8 cellular contexts compared by ENCODE assay signal in the genomic region with DNA sequence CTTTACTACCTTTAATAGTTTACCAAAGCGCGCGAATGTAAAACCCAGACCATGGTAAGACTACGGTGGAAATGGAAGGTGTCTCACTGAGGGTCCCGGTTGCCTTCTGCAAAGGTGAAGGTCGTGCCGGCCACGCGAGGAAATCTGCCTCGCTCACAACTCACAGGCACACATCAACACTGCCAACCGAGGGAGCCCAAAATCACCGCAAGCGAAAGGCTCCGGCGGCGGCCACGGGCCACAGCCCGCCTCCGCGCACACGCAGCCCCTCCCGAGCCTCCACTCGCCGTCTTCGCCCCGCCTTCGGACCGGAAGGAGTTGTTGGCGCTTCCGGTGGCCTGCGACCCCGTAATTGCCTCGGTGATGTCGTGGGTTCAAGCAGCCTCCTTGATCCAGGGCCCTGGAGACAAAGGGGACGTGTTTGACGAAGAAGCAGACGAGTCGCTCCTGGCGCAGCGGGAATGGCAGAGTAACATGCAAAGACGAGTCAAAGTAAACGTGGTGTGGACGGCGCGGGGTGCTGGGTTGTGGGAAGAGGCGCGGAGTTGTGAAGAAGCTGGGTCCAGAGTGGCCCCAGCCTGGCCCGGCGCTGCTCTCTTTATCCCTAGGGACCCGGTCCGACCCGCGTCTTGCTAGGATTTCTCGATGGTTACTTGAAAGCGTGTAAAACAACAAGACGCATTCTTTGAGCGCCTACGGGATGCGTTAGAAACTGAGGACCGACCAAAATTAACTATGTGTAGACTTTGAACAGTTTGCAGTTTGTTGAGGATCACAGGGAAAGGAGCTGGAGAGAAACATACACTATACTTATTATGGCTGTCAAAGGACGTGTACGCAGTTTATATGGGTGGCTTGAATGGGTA. TPM values are rescaled to one million over a fixed set of nuclear protein-coding genes. Genes with fewer than 3 reads are reported as not detected.
A peak's percentile ranks its signal among the peaks of the same experiment; 100 is the strongest.
DNase-seq lines count a peak whose midpoint lies in the region; ATAC-seq and TF ChIP-seq lines count a peak whose summit lies in the region.

A gene with protein sequence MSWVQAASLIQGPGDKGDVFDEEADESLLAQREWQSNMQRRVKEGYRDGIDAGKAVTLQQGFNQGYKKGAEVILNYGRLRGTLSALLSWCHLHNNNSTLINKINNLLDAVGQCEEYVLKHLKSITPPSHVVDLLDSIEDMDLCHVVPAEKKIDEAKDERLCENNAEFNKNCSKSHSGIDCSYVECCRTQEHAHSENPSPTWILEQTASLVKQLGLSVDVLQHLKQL (plus strand): TSS at position 349 of the 866 bp plus-strand sequence. CDS start 15 bp downstream, at position 364.

- H3K4me3 Mint-ChIP-seq in nephron, result peak within 1 kb of the TSS; percentile 98 to 99 (median 99)
- H3K4me3 Mint-ChIP-seq in stimulated activated naive CD8-positive, alpha-beta T cell treated with anti-CD3 and anti-CD28 coated beads, Interleukin-15, Interleukin-2, amounts not matched to agents 100 ng/mL and 50 ng/mL, for 24 hours, result peak within 1 kb of the TSS; percentile 97

- H3K4me3 ChIP-seq in LNCaP clone FGC (ENCODE audit: low read depth, low read length), result peak within 1 kb of the TSS; percentile 79
- H3K4me3 ChIP-seq in RWPE2 (ENCODE audit: severe bottlenecking), result peak within 1 kb of the TSS; percentile 51
- peak within 1 kb of the TSS; percentile 92 for H3K4me3 ChIP-seq in fibroblast of the aortic adventitia (ENCODE audit: low read depth, low read length)

- H3K27ac ChIP-seq in RWPE2 (ENCODE audit: poor library complexity, severe bottlenecking), result peak within 1 kb of the TSS; percentile 48

- no peaks in the 10 kb centered on the region for H3K9me3 ChIP-seq in RWPE2 (ENCODE audit: severe bottlenecking)

- no peak for TF ChIP-seq CTCF in LNCaP clone FGC (IDR thresholded peaks at IDR 0.05; ENCODE audit: control insufficient read depth, extremely low read depth, insufficient read depth)
- no peak for TF ChIP-seq CTCF in RWPE2 (IDR thresholded peaks at IDR 0.05; ENCODE audit: poor library complexity, severe bottlenecking)
- TF ChIP-seq CTCF in fibroblast of the aortic adventitia (IDR thresholded peaks at IDR 0.05; ENCODE audit: insufficient read depth, low read length), result no peak
- no peak for TF ChIP-seq CTCF in nephron (IDR thresholded peaks at IDR 0.05; ENCODE audit: unreplicated experiment in 3 of 3)

- H3K36me3 ChIP-seq in RWPE2 (ENCODE audit: low read depth), result peaks cover 12% of the 10 kb centered on the region

- H3K36me3 Mint-ChIP-seq in nephron (ENCODE audit: low read depth), result peaks cover 7% of the 10 kb centered on the region
- peaks cover 4% of the 10 kb centered on the region for H3K36me3 Mint-ChIP-seq in stimulated activated naive CD8-positive, alpha-beta T cell treated with anti-CD3 and anti-CD28 coated beads, Interleukin-15, Interleukin-2, amounts not matched to agents 100 ng/mL and 50 ng/mL, for 24 hours (ENCODE audit: low read depth)

- no peaks in the 10 kb centered on the region for H3K27me3 ChIP-seq in RWPE2 (ENCODE audit: insufficient read depth, poor library complexity, severe bottlenecking)

- H3K4me1 Mint-ChIP-seq in nephron, result peaks cover 29% of the 10 kb centered on the region
- peaks cover 24% of the 10 kb centered on the region for H3K4me1 Mint-ChIP-seq in stimulated activated naive CD8-positive, alpha-beta T cell treated with anti-CD3 and anti-CD28 coated beads, Interleukin-15, Interleukin-2, amounts not matched to agents 100 ng/mL and 50 ng/mL, for 24 hours (ENCODE audit: low read depth)

- no peaks in the 10 kb centered on the region for H3K27me3 Mint-ChIP-seq in nephron (ENCODE audit: low read depth)
- H3K27me3 Mint-ChIP-seq in stimulated activated naive CD8-positive, alpha-beta T cell treated with anti-CD3 and anti-CD28 coated beads, Interleukin-15, Interleukin-2, amounts not matched to agents 100 ng/mL and 50 ng/mL, for 24 hours, result no peaks in the 10 kb centered on the region

- ATAC-seq in RWPE2 (ENCODE audit: low read depth), result peak; percentile 88

- H3K4me1 ChIP-seq in RWPE2 (ENCODE audit: insufficient read depth, poor library complexity, severe bottlenecking), result peaks cover 5% of the 10 kb centered on the region

- peak within 1 kb of the TSS; percentile 89 to 98 (median 97) for H3K27ac Mint-ChIP-seq in nephron
- H3K27ac Mint-ChIP-seq in stimulated activated naive CD8-positive, alpha-beta T cell treated with anti-CD3 and anti-CD28 coated beads, Interleukin-15, Interleukin-2, amounts not matched to agents 100 ng/mL and 50 ng/mL, for 24 hours, result peak within 1 kb of the TSS; percentile 95

- DNase-seq in EL (peak; percentile 77), H4 (ENCODE audit: low spot score) (peak; percentile 87), LNCaP clone FGC (ENCODE audit: low read depth) (peak; percentile 26), RWPE2 (ENCODE audit: low spot score) (peak; percentile 67), fibroblast of the aortic adventitia (ENCODE audit: low read depth) (peak; percentile 72)
- peak; percentile 73 for DNase-seq in activated effector memory CD4-positive, alpha-beta T cell treated with Interleukin-2 at 50 U/mL for 16 hours

- no peaks in the 10 kb centered on the region for H3K9me3 Mint-ChIP-seq in nephron
- H3K9me3 Mint-ChIP-seq in stimulated activated naive CD8-positive, alpha-beta T cell treated with anti-CD3 and anti-CD28 coated beads, Interleukin-15, Interleukin-2, amounts not matched to agents 100 ng/mL and 50 ng/mL, for 24 hours, result no peaks in the 10 kb centered on the region

RNA-seq across cellular contexts. Expression of the gene that starts here (rescaled TPM):
- total RNA-seq in H4 (2014; rRNA removed; shearing (Covaris generic)), result 56.8 and 85.4 TPM in 2 replicates
- 41.9 and 95.8 TPM in 2 replicates for total RNA-seq in fibroblast of the aortic adventitia (ENCODE audit: low replicate concordance)

Comparison
In these comparisons a context has a peak if more than half of its experiments do, and no peak if none do; other contexts are left out.
1. Peak in every context shown above with its lines: DNase-seq, ATAC-seq, H3K4me3 ChIP-seq and H3K27ac ChIP-seq.
2. DNase-seq: peak in every context shown above with its lines; median percentile 87 in H4; 77 in EL; 73 in activated effector memory CD4-positive, alpha-beta T cell treated with Interleukin-2 at 50 U/mL for 16 hours; 72 in fibroblast of the aortic adventitia; 67 in RWPE2; 26 in LNCaP clone FGC.